15 cellular contexts compared by ENCODE assay signal in genomic region chr11:2911088-2912037, GRCh38. TPM values are rescaled to one million over a fixed set of nuclear protein-coding genes. Genes with fewer than 3 reads are reported as not detected.
A peak's percentile ranks its signal among the peaks of the same experiment; 100 is the strongest.
DNase-seq lines count a peak whose midpoint lies in the region; FAIRE-seq and TF ChIP-seq lines count a peak whose summit lies in the region.
"Had no signal": no experiment of that assay in that cellular context is flagged by ENCODE, and none has a peak within 500 bp of the region (broad histone marks: within the 10 kb centered on the region; RNA-seq: fewer than 3 reads in every experiment).

No MANE protein-coding gene starts in this region.

- no peak for TF ChIP-seq POLR2A in stomach (IDR thresholded peaks at IDR 0.05)
- no peak for TF ChIP-seq POLR2A in H54 (IDR thresholded peaks at IDR 0.05; ENCODE audit: low read depth, low read length)

- intact Hi-C loops in kidney (cut with DNase I) (no loop called here), stomach (cut with DNase I; ENCODE audit: low total_unique reads) (no loop called here)

- H3K27ac ChIP-seq in HEK293 (ENCODE audit: extremely low read depth, low read depth, low read length): no peak overlapping the region
- H3K27ac ChIP-seq in WERI-Rb-1: no peak overlapping the region
- H3K27ac ChIP-seq in kidney (ENCODE audit: low read depth in 2 of 2, low read length in 2 of 2): peak overlapping the region; percentile 81 to 89
- peak overlapping the region; percentile 83 to 92 (median 88) for H3K27ac ChIP-seq in stomach
- H3K27ac ChIP-seq: coronary artery had no signal

- DNase-seq in WERI-Rb-1 (peak; percentile 35), kidney (no peak), stomach (no peak), H54 (ENCODE audit: insufficient read length, low spot score) (no peak), Ammon's horn (ENCODE audit: low spot score) (no peak), inferior parietal cortex (ENCODE audit: extremely low spot score) (no peak)
- no peak for DNase-seq in activated CD8-positive, alpha-beta memory T cell treated with anti-CD3 and anti-CD28 coated beads, Interleukin-2, amount 50 U/mL, for 48 hours
- DNase-seq: activated CD4-positive, alpha-beta T cell treated with anti-CD3 and anti-CD28 coated beads, Interleukin-2, amount 10 ng/mL, durations not matched to agents 7 days and 5 days; activated T-cell treated with anti-CD3 and anti-CD28 coated beads, Interleukin-2, amount 50 U/mL, for 72 hours; C1 segment of cervical spinal cord; EL; mesendoderm had no signal

- H3K9ac ChIP-seq in kidney (ENCODE audit: low read length in 2 of 2): no peak overlapping the region

- TF ChIP-seq CTCF in HEK293 (tag by site-specific recombination; IDR thresholded peaks at IDR 0.05) (no peak), WERI-Rb-1 (IDR thresholded peaks at IDR 0.05; ENCODE audit: low read depth, low read length) (no peak), kidney (IDR thresholded peaks at IDR 0.05; ENCODE audit: borderline replicate concordance, extremely low read depth, insufficient read depth) (no peak), stomach (IDR thresholded peaks at IDR 0.05) (no peak)

- no peaks in the 10 kb centered on the region for H3K9me3 ChIP-seq in HEK293 (ENCODE audit: control insufficient read depth, insufficient read depth, low read depth, low read length)
- no peaks in the 10 kb centered on the region for H3K9me3 ChIP-seq in WERI-Rb-1 (ENCODE audit: severe bottlenecking)
- no peaks in the 10 kb centered on the region for H3K9me3 ChIP-seq in kidney (ENCODE audit: control insufficient read depth in 1 of 2, low read length in 2 of 2)
- H3K9me3 ChIP-seq in stomach: no peaks in the 10 kb centered on the region

- FAIRE-seq in kidney (lab: Jason Lieb, UNC) (no peak), H54 (lab: Jason Lieb, UNC) (no peak)
- FAIRE-seq: GM12892 had no signal

- H3K27me3 ChIP-seq in WERI-Rb-1 (ENCODE audit: insufficient read depth, low read depth, severe bottlenecking): no peaks in the 10 kb centered on the region
- H3K27me3 ChIP-seq in stomach: peaks cover 0 to 32% (median 0%) of the 10 kb centered on the region in 3 donors

- POLR2A ChIA-PET in HEK293 (lab: Yijun Ruan, JAX): interaction anchor here (1.2 to 3.1 kb wide), 2 partner anchors 9 to 18 kb away, joined by 4 to 15 read pairs; partner anchors contain the start of gene PHLDA2

- no peak overlapping the region for H3K4me3 ChIP-seq in HEK293 (ENCODE audit: low read depth, low read length)
- H3K4me3 ChIP-seq in WERI-Rb-1 (ENCODE audit: low read depth, low read length): no peak overlapping the region
- no peak overlapping the region for H3K4me3 ChIP-seq in kidney (ENCODE audit: low read length in 2 of 2)
- no peak overlapping the region for H3K4me3 ChIP-seq in stomach
- H3K4me3 ChIP-seq: coronary artery had no signal

- CTCF ChIA-PET in HEK293 (lab: Yijun Ruan, JAX): no interaction called here

- H3K4me1 ChIP-seq in HEK293 (ENCODE audit: control insufficient read depth, insufficient read depth, low read length) (no peaks in the 10 kb centered on the region), kidney (ENCODE audit: control insufficient read depth in 1 of 2, insufficient read depth in 1 of 2, low read depth in 1 of 2, low read length in 2 of 2) (peaks cover 0 to 16% of the 10 kb centered on the region in 2 donors), stomach (peaks cover 33 to 54% (median 50%) of the 10 kb centered on the region in 4 donors)

- 52 to 63% (median 56%) methylated on average over 16 to 24 of the region's 24 CpGs for WGBS in stomach, 5 donors

- no peak for TF ChIP-seq EP300 in stomach (IDR thresholded peaks at IDR 0.05)

- H3K36me3 ChIP-seq in HEK293 (ENCODE audit: control insufficient read depth in 2 of 2, insufficient read depth in 1 of 2, low read length in 2 of 2) (no peaks in the 10 kb centered on the region), WERI-Rb-1 (no peaks in the 10 kb centered on the region), kidney (ENCODE audit: control insufficient read depth in 1 of 2, insufficient read depth in 2 of 2, low read length in 2 of 2) (no peaks in the 10 kb centered on the region), stomach (no peaks in the 10 kb centered on the region)

TF ChIP-seq in HEK293, 187 proteins besides CTCF, POLR2A, EP300 and RAD21:
- TF ChIP-seq EGR2 (tag by site-specific recombination; IDR thresholded peaks at IDR 0.05; ENCODE audit: low read depth) (peak; percentile 47), GLIS1 (tag by site-specific recombination; IDR thresholded peaks at IDR 0.05) (peak; percentile 15; the same call in 1 of the 2 replicates), ZNF623 (tag by site-specific recombination; IDR thresholded peaks at IDR 0.05) (no peak), ZIC2 (tag by site-specific recombination; IDR thresholded peaks at IDR 0.05) (peak; percentile 49; the same call in 1 of the 2 replicates), ZFHX2 (tag by site-specific recombination; conservative IDR thresholded peaks at IDR 0.05) (peak; percentile 38; the same call in 1 of the 2 replicates), ZFP41 (tag by site-specific recombination; IDR thresholded peaks at IDR 0.05; ENCODE audit: borderline replicate concordance) (no peak), ZNF560 (tag by site-specific recombination; IDR thresholded peaks at IDR 0.05; ENCODE audit: borderline replicate concordance) (no peak), KLF1 (tag by site-specific recombination; IDR thresholded peaks at IDR 0.05) (peak; percentile 50), SP3 (tag by site-specific recombination; IDR thresholded peaks at IDR 0.05) (0 out of 2 replicates have a peak, but pooled peaks have one; percentile 12), GLIS2 (tag by site-specific recombination; IDR thresholded peaks at IDR 0.05) (peak; percentile 51; the same call in 1 of the 2 replicates)

RNA-seq across cellular contexts. Expression of gene PHLDA2, which starts 17.9 kb away (rescaled TPM):
- 19.7 TPM for total RNA-seq in kidney
- polyA plus RNA-seq in kidney (ENCODE audit: insufficient read depth, low read depth, low replicate concordance): 9.0 TPM
- total RNA-seq in stomach: 10 to 100 TPM in 1 of 5 donors, 1 to 10 TPM in 1, not detected in 3; 3.1 to 34.2 TPM
- polyA plus RNA-seq in stomach: 10 to 100 TPM; 19.7 to 32.7 (median 25.5) TPM

RNA-seq across cellular contexts. Expression of gene CDKN1C, which starts 25.8 kb away (rescaled TPM):
- total RNA-seq in kidney (54.8 TPM), stomach (10 to 100 TPM; 10.5 to 99.1 (median 14.2) TPM)
- polyA plus RNA-seq in kidney (ENCODE audit: insufficient read depth, low read depth, low replicate concordance) (192 TPM), stomach (10 to 100 TPM; 41.7 to 51.0 (median 42.9) TPM)

Comparison
In these comparisons a context has a peak if more than half of its experiments do, and no peak if none do; other contexts are left out.
1. H3K27ac ChIP-seq: peak in kidney (2 of 2) and stomach (5 of 5); none in HEK293 (single experiment) and WERI-Rb-1 (single experiment).